8 cellular contexts compared by ENCODE assay signal in genomic region chr7:132145466-132145865, GRCh38.
DNase-seq lines count a peak whose midpoint lies in the region; ATAC-seq and TF ChIP-seq lines count a peak whose summit lies in the region.

No MANE protein-coding gene starts in this region.

- no peak for TF ChIP-seq POLR2A in transverse colon (IDR thresholded peaks at IDR 0.05)

- 76% methylated on average over 8 of the region's 8 CpGs; no CpG with 5 or more reads in 1 of the 2 donors for WGBS in transverse colon (ENCODE audit: low coverage in 1 of 2), 2 donors

- H3K36me3 ChIP-seq in transverse colon, result no peaks in the 10 kb centered on the region

- ATAC-seq in HG03196 (IDR thresholded peaks at IDR 0.05; ENCODE audit: unreplicated experiment), result no peak

- peaks cover 9% of the 10 kb centered on the region for H3K4me1 Mint-ChIP-seq in nephron progenitor cell

- peaks cover 37% of the 10 kb centered on the region for H3K27me3 Mint-ChIP-seq in nephron progenitor cell (ENCODE audit: low read depth, poor library complexity)

- H3K4me3 ChIP-seq in transverse colon, result no peak overlapping the region

- no peak overlapping the region for H3K4me3 Mint-ChIP-seq in nephron progenitor cell

- H3K36me3 Mint-ChIP-seq in nephron progenitor cell (ENCODE audit: low read depth), result no peaks in the 10 kb centered on the region

- H3K9me3 Mint-ChIP-seq in nephron progenitor cell, result no peaks in the 10 kb centered on the region

- no peak overlapping the region for H3K27ac Mint-ChIP-seq in nephron progenitor cell

- no peaks in the 10 kb centered on the region for H3K4me1 ChIP-seq in transverse colon

- no peaks in the 10 kb centered on the region for H3K27me3 ChIP-seq in transverse colon

- in situ Hi-C loops in transverse colon (cut with MboI; ENCODE audit: low pct_ligation_motif_present in 1 of 4, low pct_unique_long_range_greater_than_20kb in 1 of 4, low sequenced_read_pairs in 3 of 4), result no loop called here

- TF ChIP-seq EP300 in transverse colon (IDR thresholded peaks at IDR 0.05; ENCODE audit: low read depth), result no peak

- H3K27ac ChIP-seq in transverse colon, result no peak overlapping the region

- intact Hi-C loops in transverse colon (cut with DNase I; ENCODE audit: low total_unique reads), result no loop called here

- no peaks in the 10 kb centered on the region for H3K9me3 ChIP-seq in transverse colon

- DNase-seq in A172 (ENCODE audit: low spot score), result peak; percentile 95
- DNase-seq in M059J (ENCODE audit: low read depth), result peak; percentile 96
- DNase-seq in cerebellum (ENCODE audit: low spot score), result peak; percentile 58
- DNase-seq in islet precursor cell, result peak; percentile 91
- DNase-seq in nephron progenitor cell, result no peak
- DNase-seq in GOT3 (lab: John Stamatoyannopoulos, UW), result no peak
- DNase-seq in transverse colon, result no peak

- TF ChIP-seq CTCF in nephron progenitor cell (IDR thresholded peaks at IDR 0.05), result no peak
- TF ChIP-seq CTCF in transverse colon (IDR thresholded peaks at IDR 0.05), result no peak

Comparison
In these comparisons a context has a peak if more than half of its experiments do, and no peak if none do; other contexts are left out.
1. DNase-seq: peak in A172 (single experiment), M059J (single experiment), cerebellum (single experiment) and islet precursor cell (single experiment); none in nephron progenitor cell (single experiment), GOT3 (single experiment) and transverse colon (single experiment).